ENCODE assay signal across 1 cellular context in genomic region chr4:13627606-13628301, GRCh38.
TF ChIP-seq lines count a peak whose summit lies in the region.

Gene BOD1L1, minus strand, starts transcription at chr4:13627725. Its CDS starts 138 bp downstream, at chr4:13627587.

TF ChIP-seq in GM12878, 131 proteins besides CTCF, POLR2A, EP300 and RAD21 (continued from another document):
- TF ChIP-seq ZBTB4 (CRISPR knock-in tag; IDR thresholded peaks at IDR 0.05) = no peak
- no peak for TF ChIP-seq POLR2AphosphoS2 (IDR thresholded peaks at IDR 0.05; ENCODE audit: low read depth, low read length)
- TF ChIP-seq SUZ12 (IDR thresholded peaks at IDR 0.05; ENCODE audit: unreplicated experiment) = no peak
- TF ChIP-seq GABPA (IDR thresholded peaks at IDR 0.05; ENCODE audit: low read depth) = peak; percentile 96
- no peak for TF ChIP-seq PAX8 (IDR thresholded peaks at IDR 0.05)
- no peak for TF ChIP-seq RCOR1 (conservative IDR thresholded peaks at IDR 0.05; ENCODE audit: low read depth, low read length)
- TF ChIP-seq NRF1 (conservative IDR thresholded peaks at IDR 0.05; ENCODE audit: low read depth, low read length) = 0 out of 2 replicates have a peak, but pooled peaks have one; percentile 34
- no peak for TF ChIP-seq ZSCAN29 (IDR thresholded peaks at IDR 0.05)
- peak; percentile 98 for TF ChIP-seq ELK1 (IDR thresholded peaks at IDR 0.05; ENCODE audit: low read depth, low read length)
- peak; percentile 28; the same call in 1 of the 2 replicates for TF ChIP-seq SREBF1 (IDR thresholded peaks at IDR 0.05; ENCODE audit: low read length)
- TF ChIP-seq LARP7 (IDR thresholded peaks at IDR 0.05) = peak; percentile 52; the same call in 1 of the 2 replicates
